In genomic region chr3:64295594-64295993, GRCh38 we compare ENCODE assay signal across 12 cellular contexts.
A peak's percentile ranks its signal among the peaks of the same experiment; 100 is the strongest.
DNase-seq lines count a peak whose midpoint lies in the region; ATAC-seq and TF ChIP-seq lines count a peak whose summit lies in the region.
"Had no signal": no experiment of that assay in that cellular context is flagged by ENCODE, and none has a peak within 500 bp of the region (broad histone marks: within the 10 kb centered on the region; RNA-seq: fewer than 3 reads in every experiment).

No MANE protein-coding gene starts in this region.

- H3K9me2 ChIP-seq in OCI-LY7 (ENCODE audit: insufficient read depth, low read length), result no peaks in the 10 kb centered on the region

- H3K4me1 ChIP-seq in RWPE2 (ENCODE audit: insufficient read depth, poor library complexity, severe bottlenecking) (peaks cover 25% of the 10 kb centered on the region), esophagus muscularis mucosa (peaks cover 0 to 23% (median 17%) of the 10 kb centered on the region in 4 donors), osteoblast (ENCODE audit: insufficient read depth, low read length) (peaks cover 29% of the 10 kb centered on the region), OCI-LY7 (ENCODE audit: insufficient read depth, low read length, poor library complexity, severe bottlenecking) (no peaks in the 10 kb centered on the region)

- POLR2A ChIA-PET in CD4-positive, alpha-beta T cell (lab: Charles Lee), result no interaction called here
- POLR2A ChIA-PET in OCI-LY7 (lab: Charles Lee), result interaction anchor here (1.8 kb wide), 1 partner anchor 52 kb away, joined by 3 read pairs; no protein-coding TSS in a partner anchor

- no peak overlapping the region for H3K4me3 Mint-ChIP-seq in CD4-positive, alpha-beta T cell
- H3K4me3 Mint-ChIP-seq: activated CD8-positive, alpha-beta memory T cell treated with anti-CD3 and anti-CD28 coated beads, Interleukin-2, amount 10 ng/mL, durations not matched to agents 7 days and 5 days; GM23338; natural killer cell had no signal

- TF ChIP-seq EP300 in esophagus muscularis mucosa (IDR thresholded peaks at IDR 0.05), result no peak

- peak; percentile 79 for ATAC-seq in RWPE2 (ENCODE audit: low read depth)
- ATAC-seq in GM18517 (IDR thresholded peaks at IDR 0.05; ENCODE audit: unreplicated experiment), result no peak
- ATAC-seq in CD4-positive, alpha-beta T cell (ENCODE audit: poor library complexity), result no peak
- ATAC-seq: activated CD8-positive, alpha-beta memory T cell treated with anti-CD3 and anti-CD28 coated beads, Interleukin-2, amount 10 ng/mL, durations not matched to agents 7 days and 5 days; GM23338; natural killer cell had no signal

- H3K36me3 ChIP-seq in RWPE2 (ENCODE audit: low read depth) (no peaks in the 10 kb centered on the region), esophagus muscularis mucosa (no peaks in the 10 kb centered on the region), osteoblast (ENCODE audit: insufficient read depth, low read length) (no peaks in the 10 kb centered on the region), OCI-LY7 (ENCODE audit: insufficient read depth, low read length) (no peaks in the 10 kb centered on the region)

- peak overlapping the region; percentile 1 for H3K4me2 ChIP-seq in osteoblast (ENCODE audit: insufficient read depth, low read length)
- no peak overlapping the region for H3K4me2 ChIP-seq in OCI-LY7 (ENCODE audit: low read length)
- H3K4me2 ChIP-seq: GM23338 had no signal

- H3K36me3 Mint-ChIP-seq in CD4-positive, alpha-beta T cell (ENCODE audit: low read depth), result no peaks in the 10 kb centered on the region
- H3K36me3 Mint-ChIP-seq: activated CD8-positive, alpha-beta memory T cell treated with anti-CD3 and anti-CD28 coated beads, Interleukin-2, amount 10 ng/mL, durations not matched to agents 7 days and 5 days had no signal

- H3K4me1 Mint-ChIP-seq in CD4-positive, alpha-beta T cell (ENCODE audit: low read depth), result no peaks in the 10 kb centered on the region
- H3K4me1 Mint-ChIP-seq: activated CD8-positive, alpha-beta memory T cell treated with anti-CD3 and anti-CD28 coated beads, Interleukin-2, amount 10 ng/mL, durations not matched to agents 7 days and 5 days; GM23338; natural killer cell had no signal

- H3K9me3 Mint-ChIP-seq in CD4-positive, alpha-beta T cell, result peaks cover 6% of the 10 kb centered on the region

- H2AFZ ChIP-seq in osteoblast (ENCODE audit: low read length) (no peak overlapping the region), OCI-LY7 (ENCODE audit: low read length) (no peak overlapping the region)
- H2AFZ ChIP-seq: GM23338 had no signal

- 61% methylated on average over 5 of the region's 5 CpGs for WGBS in esophagus muscularis mucosa

- H3K27ac ChIP-seq in RWPE2 (ENCODE audit: poor library complexity, severe bottlenecking), result no peak overlapping the region
- peak overlapping the region; percentile 55 to 79 (median 74) for H3K27ac ChIP-seq in esophagus muscularis mucosa (replicated peaks in 1 of 4)
- H3K27ac ChIP-seq in osteoblast (ENCODE audit: low read depth, low read length), result no peak overlapping the region
- H3K27ac ChIP-seq in CD4-positive, alpha-beta T cell (ENCODE audit: low read depth, low read length), result no peak overlapping the region
- H3K27ac ChIP-seq in OCI-LY7 (ENCODE audit: low read depth, low read length, poor library complexity, severe bottlenecking), result no peak overlapping the region

- no peaks in the 10 kb centered on the region for H3K27me3 Mint-ChIP-seq in CD4-positive, alpha-beta T cell
- H3K27me3 Mint-ChIP-seq: activated CD8-positive, alpha-beta memory T cell treated with anti-CD3 and anti-CD28 coated beads, Interleukin-2, amount 10 ng/mL, durations not matched to agents 7 days and 5 days had no signal

- no peak for TF ChIP-seq POLR2A in esophagus muscularis mucosa (IDR thresholded peaks at IDR 0.05; ENCODE audit: low read depth)

- TF ChIP-seq CTCF in RWPE2 (IDR thresholded peaks at IDR 0.05; ENCODE audit: poor library complexity, severe bottlenecking), result no peak
- no peak for TF ChIP-seq CTCF in esophagus muscularis mucosa (IDR thresholded peaks at IDR 0.05)
- no peak for TF ChIP-seq CTCF in osteoblast (IDR thresholded peaks at IDR 0.05; ENCODE audit: extremely low read depth, low read depth, low read length)
- no peak for TF ChIP-seq CTCF in CD4-positive, alpha-beta T cell (IDR thresholded peaks at IDR 0.05)
- no peak for TF ChIP-seq CTCF in OCI-LY7 (conservative IDR thresholded peaks at IDR 0.05; ENCODE audit: low read length)

- CTCF ChIA-PET in CD4-positive, alpha-beta T cell (lab: Charles Lee), result no interaction called here
- CTCF ChIA-PET in OCI-LY7 (lab: Charles Lee; ENCODE audit: unreplicated experiment), result no interaction called here

- intact Hi-C loops in esophagus muscularis mucosa (cut with DNase I) (loop anchor here (10.0 kb wide), 1 partner anchor 189 kb away; no protein-coding TSS in a partner anchor), OCI-LY7 (cut with micrococcal nuclease; ENCODE audit: unreplicated experiment) (no loop called here)
- intact Hi-C loops in CD4-positive, alpha-beta T cell (cut with DNase I, micrococcal nuclease), result no loop called here

- H3K27ac Mint-ChIP-seq in CD4-positive, alpha-beta T cell, result no peak overlapping the region
- H3K27ac Mint-ChIP-seq: activated CD8-positive, alpha-beta memory T cell treated with anti-CD3 and anti-CD28 coated beads, Interleukin-2, amount 10 ng/mL, durations not matched to agents 7 days and 5 days; GM23338; natural killer cell had no signal

- H4K20me1 ChIP-seq in osteoblast (ENCODE audit: insufficient read depth, low read length) (no peaks in the 10 kb centered on the region), OCI-LY7 (ENCODE audit: insufficient read depth, low read length) (no peaks in the 10 kb centered on the region)

- H3K27me3 ChIP-seq in RWPE2 (ENCODE audit: insufficient read depth, poor library complexity, severe bottlenecking) (no peaks in the 10 kb centered on the region), esophagus muscularis mucosa (no peaks in the 10 kb centered on the region), osteoblast (ENCODE audit: insufficient read depth, low read length) (no peaks in the 10 kb centered on the region)
- no peaks in the 10 kb centered on the region for H3K27me3 ChIP-seq in CD4-positive, alpha-beta T cell (ENCODE audit: control insufficient read depth, insufficient read depth, low read length)

- no peaks in the 10 kb centered on the region for H3K9me3 ChIP-seq in RWPE2 (ENCODE audit: severe bottlenecking)
- peaks cover 0 to 6% (median 0%) of the 10 kb centered on the region in 4 donors for H3K9me3 ChIP-seq in esophagus muscularis mucosa
- H3K9me3 ChIP-seq in osteoblast (ENCODE audit: low read depth, low read length), result no peaks in the 10 kb centered on the region
- peaks cover 11% of the 10 kb centered on the region for H3K9me3 ChIP-seq in CD4-positive, alpha-beta T cell (ENCODE audit: control insufficient read depth, low read length)
- H3K9me3 ChIP-seq in OCI-LY7 (ENCODE audit: low read length), result no peaks in the 10 kb centered on the region

- H3K79me2 ChIP-seq in osteoblast (ENCODE audit: insufficient read depth, low read length) (no peaks in the 10 kb centered on the region), OCI-LY7 (ENCODE audit: insufficient read depth, low read depth, low read length) (no peaks in the 10 kb centered on the region)

- H3K4me3 ChIP-seq in RWPE2 (ENCODE audit: severe bottlenecking) (no peak overlapping the region), esophagus muscularis mucosa (no peak overlapping the region), osteoblast (ENCODE audit: insufficient read depth, low read length) (no peak overlapping the region), OCI-LY7 (ENCODE audit: low read depth, low read length, poor library complexity, severe bottlenecking) (no peak overlapping the region)
- H3K4me3 ChIP-seq: GM23338 had no signal

- DNase-seq in Ammon's horn (ENCODE audit: low spot score), result peak; percentile 13
- DNase-seq in RWPE2 (ENCODE audit: low spot score), result no peak
- DNase-seq in esophagus muscularis mucosa (ENCODE audit: extremely low spot score), result no peak
- peak; percentile 83 for DNase-seq in osteoblast (ENCODE audit: insufficient read length, low spot score, missing footprints)
- DNase-seq in CD4-positive, alpha-beta T cell, result no peak
- DNase-seq in OCI-M2 (lab: John Stamatoyannopoulos, UW; ENCODE audit: unreplicated experiment), result no peak
- DNase-seq in OCI-LY7 (ENCODE audit: low spot score), result no peak
- DNase-seq: activated CD8-positive, alpha-beta memory T cell treated with anti-CD3 and anti-CD28 coated beads, Interleukin-2, amount 10 ng/mL, durations not matched to agents 7 days and 5 days; natural killer cell; NCI-H2029 treated with DMSO at 0.1 percent for 48 hours had no signal

- BruUV-seq in OCI-LY7 (replicated peaks; lab: Mats Ljungman, UMichigan), result no TSS peak

Comparison
In these comparisons a context has a peak if more than half of its experiments do, and no peak if none do; other contexts are left out.
1. DNase-seq: peak in Ammon's horn (single experiment) and osteoblast (single experiment); none in RWPE2 (single experiment), esophagus muscularis mucosa (single experiment), CD4-positive, alpha-beta T cell (0 of 10), OCI-M2 (single experiment) and OCI-LY7 (single experiment).
2. H3K27ac ChIP-seq: peak in esophagus muscularis mucosa (4 of 4); none in RWPE2 (single experiment), osteoblast (single experiment), CD4-positive, alpha-beta T cell (single experiment) and OCI-LY7 (single experiment).